ENCODE assay signal across 9 cellular contexts in the genomic region with DNA sequence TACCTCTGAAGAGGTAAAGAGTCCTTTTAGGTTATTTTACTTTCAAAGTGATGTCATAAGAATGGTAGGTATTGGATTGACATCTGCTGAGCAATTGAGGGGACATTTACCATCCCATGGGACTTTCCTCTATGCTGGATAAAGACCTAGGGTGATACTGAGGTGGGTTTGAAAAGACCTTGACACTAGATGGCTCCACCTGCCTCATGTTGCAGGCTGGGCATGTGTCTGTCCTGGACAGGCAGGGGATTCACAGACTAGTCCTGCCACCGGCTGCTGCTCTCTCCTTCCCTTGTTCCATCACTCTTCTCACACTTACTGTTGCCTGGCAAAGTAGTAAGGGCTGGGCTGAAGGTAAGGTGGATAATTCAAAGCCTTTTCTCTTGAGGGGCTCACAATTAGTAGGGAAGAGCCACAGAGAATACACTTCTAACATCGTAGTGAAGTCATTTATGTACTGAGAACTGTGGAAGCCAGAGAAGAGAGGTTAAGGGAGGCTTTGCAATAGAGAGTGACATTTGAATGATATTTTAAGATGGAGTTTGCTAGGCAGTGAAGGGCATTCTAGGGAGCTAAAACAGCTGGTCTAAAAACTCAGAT. TPM values are rescaled to one million over a fixed set of nuclear protein-coding genes. Genes with fewer than 3 reads are reported as not detected.
A peak's percentile ranks its signal among the peaks of the same experiment; 100 is the strongest.
DNase-seq lines count a peak whose midpoint lies in the region; ATAC-seq, FAIRE-seq and TF ChIP-seq lines count a peak whose summit lies in the region.
"Had no signal": no experiment of that assay in that cellular context is flagged by ENCODE, and none has a peak within 500 bp of the region (broad histone marks: within the 10 kb centered on the region; RNA-seq: fewer than 3 reads in every experiment).

No MANE protein-coding gene starts in this region.

- peak; percentile 62 for TF ChIP-seq CTCF in BE2C (IDR thresholded peaks at IDR 0.05; ENCODE audit: low read depth, low read length)
- peak; percentile 54 to 93 (median 75); a peak in 5 of 6 replicates for TF ChIP-seq CTCF in GM12878 (IDR thresholded peaks at IDR 0.05 in 2 of 3, conservative IDR thresholded peaks at IDR 0.05 in 1 of 3; ENCODE audit: control insufficient read depth in 2 of 3, extremely low read depth in 1 of 3, insufficient read depth in 1 of 3, low read depth in 3 of 3, low read length in 3 of 3)

- DNase-seq in BE2C (peak; percentile 40), NCI-H2227 (lab: John Stamatoyannopoulos, UW; ENCODE audit: unreplicated experiment) (peak; percentile 12), GM12878 (ENCODE audit: low read depth, low spot score) (peak; percentile 71), left colon (no peak), urothelium cell line (ENCODE audit: low spot score) (peak; percentile 54), cortex of kidney (lab: John Stamatoyannopoulos, UW) (no peak)

- H4K20me1 ChIP-seq in GM12878 (ENCODE audit: control insufficient read depth, insufficient read depth): no peaks in the 10 kb centered on the region

- no peaks in the 10 kb centered on the region for H3K36me3 ChIP-seq in BE2C
- H3K36me3 ChIP-seq in GM12878 (ENCODE audit: control insufficient read depth in 2 of 2, insufficient read depth in 2 of 2, low read length in 1 of 2): no peaks in the 10 kb centered on the region; a peak in 2 of 4 replicates

- RAD21 ChIA-PET in GM12878 (lab: Charles Lee; ENCODE audit: unreplicated experiment): interaction anchor here (0.6 to 5.8 kb wide), 9 partner anchors 11 to 484 kb away, joined by 3 to 64 read pairs (median 3); no protein-coding TSS in a partner anchor

- ATAC-seq in GM18505 (IDR thresholded peaks at IDR 0.05; ENCODE audit: unreplicated experiment) (peak; percentile 62), HG02763 (IDR thresholded peaks at IDR 0.05; ENCODE audit: unreplicated experiment) (peak; percentile 67), GM12878 (peak; percentile 89), left colon (peak; percentile 79)

- in situ Hi-C loops in GM12878 (cut with MboI): loop anchor here (25.0 kb wide), 2 partner anchors 1532 to 1782 kb away; no protein-coding TSS in a partner anchor

- no peak overlapping the region for H2AFZ ChIP-seq in GM12878 (ENCODE audit: control insufficient read depth, low read depth, low read length)

- H3K27ac ChIP-seq in GM12878 (ENCODE audit: control insufficient read depth, insufficient read depth): peak overlapping the region; percentile 71
- H3K27ac ChIP-seq: SK-N-MC had no signal

- H3K4me2 ChIP-seq in GM12878 (ENCODE audit: control insufficient read depth, insufficient read depth): peak overlapping the region; percentile 41; the same call in 1 of the 2 replicates

- CTCF ChIA-PET in GM12878 (lab: Yijun Ruan, JAX): interaction anchor here (0.7 to 7.6 kb wide), 24 partner anchors 8 to 435 kb away, joined by 3 to 159 read pairs (median 4); no protein-coding TSS in a partner anchor

- no peaks in the 10 kb centered on the region for H3K9me3 ChIP-seq in BE2C
- no peaks in the 10 kb centered on the region for H3K9me3 ChIP-seq in GM12878 (replicated peaks; ENCODE audit: control insufficient read depth, insufficient read depth, low read length)

- BruUV-seq in GM12878 (replicated peaks; lab: Mats Ljungman, UMichigan): no TSS peak

- H3K4me3 ChIP-seq in BE2C (ENCODE audit: low read depth, low read length) (no peak overlapping the region), GM12878 (no peak overlapping the region)
- H3K4me3 ChIP-seq: SK-N-MC had no signal

- SMC1A ChIA-PET in GM12878 (lab: Charles Lee; ENCODE audit: uncharacterized antibody, unreplicated experiment): interaction anchor here (1.0 to 7.7 kb wide), 11 partner anchors 20 to 325 kb away, joined by 3 to 105 read pairs (median 4); no protein-coding TSS in a partner anchor

- FAIRE-seq in GM12878 (lab: Jason Lieb, UNC) (peak; percentile 76), urothelium cell line (lab: Jason Lieb, UNC) (no peak)

- POLR2A ChIA-PET in GM12878 (lab: Charles Lee): interaction anchor here (0.8 to 2.0 kb wide), 2 partner anchors 73 kb away, joined by 3 to 5 read pairs; no protein-coding TSS in a partner anchor

- TF ChIP-seq POLR2A in GM18505 (IDR thresholded peaks at IDR 0.05; ENCODE audit: borderline replicate concordance, extremely low read depth, insufficient read depth, insufficient read length) (no peak), GM12878 (IDR thresholded peaks at IDR 0.05; ENCODE audit: low read depth, low read length) (no peak)

- WGBS in GM12878 (ENCODE audit: insufficient coverage, insufficient replicate concordance, low lambda C conversion rate, missing lambda C conversion rate): 16% methylated on average over 2 of the region's 2 CpGs

- TF ChIP-seq EP300 in GM12878 (IDR thresholded peaks at IDR 0.05; ENCODE audit: borderline replicate concordance in 1 of 2, control insufficient read depth in 1 of 2, low read depth in 2 of 2, low read length in 2 of 2): no peak

- H3K79me2 ChIP-seq in GM12878 (ENCODE audit: control insufficient read depth, insufficient read depth, low read length): peaks cover 28% of the 10 kb centered on the region

- H3K27me3 ChIP-seq in BE2C: no peaks in the 10 kb centered on the region
- no peaks in the 10 kb centered on the region for H3K27me3 ChIP-seq in GM12878 (replicated peaks in 1 of 2; ENCODE audit: control insufficient read depth in 2 of 2, insufficient read depth in 2 of 2, low read length in 1 of 2)

- H3K4me1 ChIP-seq in BE2C: no peaks in the 10 kb centered on the region
- H3K4me1 ChIP-seq in GM12878 (ENCODE audit: control insufficient read depth, insufficient read depth, low read length): peaks cover 48% of the 10 kb centered on the region

- peak; percentile 86 for TF ChIP-seq RAD21 in GM12878 (IDR thresholded peaks at IDR 0.05; ENCODE audit: insufficient read depth, low read depth, low read length)

- intact Hi-C loops in GM12878 (cut with micrococcal nuclease; ENCODE audit: unreplicated experiment): loop anchor here (1.0 kb wide), 3 partner anchors 72 to 325 kb away; no protein-coding TSS in a partner anchor
- intact Hi-C loops in left colon (cut with DNase I, micrococcal nuclease): loop anchor here in 1 of 2 donors (5.0 to 10.0 kb wide), 2 partner anchors 73 to 326 kb away; no protein-coding TSS in a partner anchor

- H3K9ac ChIP-seq in GM12878 (ENCODE audit: control insufficient read depth, insufficient read depth, low read length): peak overlapping the region; percentile 44

TF ChIP-seq in GM12878, 131 proteins besides CTCF, POLR2A, EP300 and RAD21 (continues in another document):
- TF ChIP-seq JUNB (IDR thresholded peaks at IDR 0.05) (peak; percentile 32; the same call in 1 of the 2 replicates), YY1 (IDR thresholded peaks at IDR 0.05; ENCODE audit: low read depth, low read length) (0 out of 2 replicates have a peak, but pooled peaks have one; percentile 33), IRF4 (IDR thresholded peaks at IDR 0.05; ENCODE audit: low read depth, low read length) (peak; percentile 74; the same call in 1 of the 2 replicates), MEF2A (IDR thresholded peaks at IDR 0.05; ENCODE audit: insufficient read depth, low read depth, low read length) (peak; percentile 37; the same call in 1 of the 2 replicates), EED (IDR thresholded peaks at IDR 0.05; ENCODE audit: low read depth) (peak; percentile 70), POLR2AphosphoS5 (IDR thresholded peaks at IDR 0.05; ENCODE audit: low read length) (no peak), NFIC (IDR thresholded peaks at IDR 0.05; ENCODE audit: low read depth, low read length) (peak; percentile 44; the same call in 1 of the 2 replicates), MEF2B (IDR thresholded peaks at IDR 0.05; ENCODE audit: partially characterized antibody, poor library complexity, severe bottlenecking) (peak; percentile 45), TAF1 (IDR thresholded peaks at IDR 0.05; ENCODE audit: borderline replicate concordance, low read depth, low read length) (0 out of 2 replicates have a peak, but pooled peaks have one; percentile 15), RUNX3 (IDR thresholded peaks at IDR 0.05; ENCODE audit: low read length) (peak; percentile 37; the same call in 1 of the 2 replicates), SMARCA5 (IDR thresholded peaks at IDR 0.05) (peak; percentile 28; the same call in 1 of the 2 replicates), SMC3 (IDR thresholded peaks at IDR 0.05; ENCODE audit: borderline replicate concordance, low read length) (peak; percentile 72), FOS (IDR thresholded peaks at IDR 0.05; ENCODE audit: borderline replicate concordance, extremely low read depth, insufficient read length) (no peak), KLF5 (IDR thresholded peaks at IDR 0.05; ENCODE audit: partially characterized antibody) (no peak)
- TF ChIP-seq, protein P1, sequence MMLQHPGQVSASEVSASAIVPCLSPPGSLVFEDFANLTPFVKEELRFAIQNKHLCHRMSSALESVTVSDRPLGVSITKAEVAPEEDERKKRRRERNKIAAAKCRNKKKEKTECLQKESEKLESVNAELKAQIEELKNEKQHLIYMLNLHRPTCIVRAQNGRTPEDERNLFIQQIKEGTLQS (IDR thresholded peaks at IDR 0.05; ENCODE audit: borderline replicate concordance, extremely low read depth, low read depth, low read length): no peak
- TF ChIP-seq, protein P2, sequence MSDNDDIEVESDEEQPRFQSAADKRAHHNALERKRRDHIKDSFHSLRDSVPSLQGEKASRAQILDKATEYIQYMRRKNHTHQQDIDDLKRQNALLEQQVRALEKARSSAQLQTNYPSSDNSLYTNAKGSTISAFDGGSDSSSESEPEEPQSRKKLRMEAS (IDR thresholded peaks at IDR 0.05; ENCODE audit: low read depth, low read length): peak; percentile 39; the same call in 1 of the 2 replicates

RNA-seq across cellular contexts. Expression of a gene that starts 27.7 kb away (rescaled TPM):
- polyA plus RNA-seq in BE2C (2012; ENCODE audit: insufficient read depth, insufficient read length, low read depth): 19.2 TPM
- 76.4 and 80.8 TPM in 2 replicates for total RNA-seq in GM12878 (2013; cell fraction: nucleolus; rRNA removed)
- total RNA-seq in GM12878 (2014; rRNA removed) (29.4 and 32.0 TPM in 2 replicates), GM12878 (2014; rRNA removed; fragmentation: Illumina TruSeq; extraction: Trizol) (20.6 and 22.2 TPM in 2 replicates), GM12878 (2021) (43.1 and 46.2 TPM in 2 replicates), left colon (10 to 100 TPM; 81.2 to 91.6 TPM)
- polyA plus RNA-seq in GM12878 (2011; ENCODE audit: low read depth): 15.1 TPM
- polyA plus RNA-seq in GM12878 (2011; rRNA removed) (18.7 and 25.2 TPM in 2 replicates), GM12878 (2014; fragmentation: Illumina TruSeq; extraction: Trizol) (23.9 and 28.3 TPM in 2 replicates), GM12878 (2014; fragmentation: Nextera tagmentation; extraction: Ambion mirVana) (1 to 10 TPM; 6.6 to 6.7 TPM), GM12878 (2014; rRNA removed) (32.1 and 32.3 TPM in 2 replicates), GM12878 (2016; fragmentation: Nextera tagmentation; extraction: Ambion mirVana) (1 to 10 TPM; 7.2 to 9.8 TPM)
- polyA plus RNA-seq in GM12878 (2011; cell fraction: cytosol; rRNA removed): 22.7 and 26.2 TPM in 2 replicates
- polyA plus RNA-seq in GM12878 (2011; cell fraction: nucleus; rRNA removed): 49.2 and 51.0 TPM in 2 replicates
- polyA plus RNA-seq in GM12878 (2012): 23.0 and 27.8 TPM in 2 replicates
- 44.9 and 47.8 TPM in 2 replicates for polyA minus RNA-seq in GM12878 (2011; rRNA and poly(A)+ RNA removed)
- 14.8 and 17.8 TPM in 2 replicates for polyA minus RNA-seq in GM12878 (2011; cell fraction: cytosol; rRNA and poly(A)+ RNA removed)
- polyA minus RNA-seq in GM12878 (2011; cell fraction: nucleus; rRNA and poly(A)+ RNA removed): 40.6 and 63.4 TPM in 2 replicates

Comparison
In these comparisons a context has a peak if more than half of its experiments do, and no peak if none do; other contexts are left out.
1. DNase-seq: peak in BE2C (single experiment), NCI-H2227 (single experiment), GM12878 (single experiment) and urothelium cell line (single experiment); none in left colon (0 of 2) and cortex of kidney (single experiment).
2. Peak in every context shown above with its lines, with median percentiles within 50 percentile points of each other: ATAC-seq.